ENCODE assay signal across 18 cellular contexts in the genomic region with DNA sequence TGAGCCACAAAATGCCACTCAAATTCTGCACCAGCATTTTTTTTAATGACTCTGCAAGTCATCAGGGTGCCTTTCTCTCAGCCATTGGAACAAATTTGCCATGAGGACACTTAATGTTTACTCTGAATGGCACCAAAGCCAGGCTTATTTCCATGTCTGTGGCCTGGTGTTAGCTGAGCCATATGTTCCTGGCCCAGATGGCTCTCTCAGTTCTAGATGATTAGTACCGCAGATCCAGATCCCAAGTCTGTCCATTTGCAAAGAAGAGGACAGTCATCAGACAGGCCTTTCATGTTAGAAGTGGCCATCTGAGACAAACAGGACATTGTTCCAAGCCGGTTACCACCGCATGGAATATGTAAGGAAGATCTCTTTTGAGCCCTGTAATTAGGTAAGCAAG.
"Had no signal": no experiment of that assay in that cellular context is flagged by ENCODE, and none has a peak within 500 bp of the region (broad histone marks: within the 10 kb centered on the region; RNA-seq: fewer than 3 reads in every experiment).

No MANE protein-coding gene starts in this region.

- ATAC-seq: activated naive CD4-positive, alpha-beta T cell treated with anti-CD3 and anti-CD28 coated beads, Interleukin-2, amount 50 U/mL, for 72 hours; activated T-cell treated with anti-CD3 and anti-CD28 coated beads, Interleukin-2, amount 50 U/mL, for 72 hours; effector memory CD8-positive, alpha-beta T cell; heart left ventricle; left lobe of liver; naive thymus-derived CD8-positive, alpha-beta T cell had no signal

- H3K4me3 Mint-ChIP-seq: activated T-cell treated with anti-CD3 and anti-CD28 coated beads, Interleukin-2, amount 50 U/mL, for 72 hours; dendritic cell treated with granulocyte-macrophage colony-stimulating factor and Interleukin-4, amounts not matched to agents 40 ng/mL and 50 ng/mL, for 4 days; effector memory CD8-positive, alpha-beta T cell; naive thymus-derived CD8-positive, alpha-beta T cell; T-helper 1 cell treated with Interleukin-12 subunit alpha and Interleukin-12 subunit beta and Interleukin-4 antibody, amounts not matched to agents 30 μg/mL and 1 μg/mL, for 36 hours had no signal

- H3K27me3 ChIP-seq: heart left ventricle, neutrophil, transverse colon, vagina had no signal

- H3K36me3 Mint-ChIP-seq: activated naive CD4-positive, alpha-beta T cell treated with anti-CD3 and anti-CD28 coated beads, Interleukin-2, amount 50 U/mL, for 72 hours had no signal

- H3K27ac Mint-ChIP-seq: activated naive CD4-positive, alpha-beta T cell treated with anti-CD3 and anti-CD28 coated beads, Interleukin-2, amount 50 U/mL, for 72 hours; activated T-cell treated with anti-CD3 and anti-CD28 coated beads, Interleukin-2, amount 50 U/mL, for 72 hours; dendritic cell treated with granulocyte-macrophage colony-stimulating factor and Interleukin-4, amounts not matched to agents 40 ng/mL and 50 ng/mL, for 4 days; effector memory CD8-positive, alpha-beta T cell; T-helper 1 cell treated with Interleukin-12 subunit alpha and Interleukin-12 subunit beta and Interleukin-4 antibody, amounts not matched to agents 30 μg/mL and 1 μg/mL, for 36 hours had no signal

- DNase-seq: activated CD4-positive, alpha-beta T cell treated with anti-CD3 and anti-CD28 coated beads for 48 hours; activated CD8-positive, alpha-beta memory T cell treated with anti-CD3 and anti-CD28 coated beads, Interleukin-2, amount 50 U/mL, for 48 hours; activated gamma-delta T cell; activated T-cell treated with anti-CD3 and anti-CD28 coated beads, Interleukin-2, amount 50 U/mL, for 72 hours; effector memory CD8-positive, alpha-beta T cell; foreskin melanocyte; heart left ventricle; naive thymus-derived CD8-positive, alpha-beta T cell; stimulated activated CD4-positive, alpha-beta T cell treated with anti-CD3 and anti-CD28 coated beads, Interleukin-12 subunit alpha, Interleukin-12 subunit beta, amount 100 ng/mL, for 4 hours; stimulated activated CD4-positive, alpha-beta T cell treated with anti-CD3 and anti-CD28 coated beads, Interleukin-2, amount 100 ng/mL, for 24 hours; transverse colon had no signal

- H3K9me3 Mint-ChIP-seq: activated naive CD4-positive, alpha-beta T cell treated with anti-CD3 and anti-CD28 coated beads, Interleukin-2, amount 50 U/mL, for 72 hours; activated T-cell treated with anti-CD3 and anti-CD28 coated beads, Interleukin-2, amount 50 U/mL, for 72 hours; dendritic cell treated with granulocyte-macrophage colony-stimulating factor and Interleukin-4, amounts not matched to agents 40 ng/mL and 50 ng/mL, for 4 days; effector memory CD8-positive, alpha-beta T cell; naive thymus-derived CD8-positive, alpha-beta T cell; T-helper 1 cell treated with Interleukin-12 subunit alpha and Interleukin-12 subunit beta and Interleukin-4 antibody, amounts not matched to agents 30 μg/mL and 1 μg/mL, for 36 hours had no signal

- H3K27ac ChIP-seq: heart left ventricle, neutrophil, parathyroid adenoma, transverse colon, vagina had no signal

- H3K27me3 Mint-ChIP-seq: dendritic cell treated with granulocyte-macrophage colony-stimulating factor and Interleukin-4, amounts not matched to agents 40 ng/mL and 50 ng/mL, for 4 days; effector memory CD8-positive, alpha-beta T cell; naive thymus-derived CD8-positive, alpha-beta T cell had no signal

- H3K4me3 ChIP-seq: heart left ventricle, transverse colon, vagina had no signal
